In the genomic region with DNA sequence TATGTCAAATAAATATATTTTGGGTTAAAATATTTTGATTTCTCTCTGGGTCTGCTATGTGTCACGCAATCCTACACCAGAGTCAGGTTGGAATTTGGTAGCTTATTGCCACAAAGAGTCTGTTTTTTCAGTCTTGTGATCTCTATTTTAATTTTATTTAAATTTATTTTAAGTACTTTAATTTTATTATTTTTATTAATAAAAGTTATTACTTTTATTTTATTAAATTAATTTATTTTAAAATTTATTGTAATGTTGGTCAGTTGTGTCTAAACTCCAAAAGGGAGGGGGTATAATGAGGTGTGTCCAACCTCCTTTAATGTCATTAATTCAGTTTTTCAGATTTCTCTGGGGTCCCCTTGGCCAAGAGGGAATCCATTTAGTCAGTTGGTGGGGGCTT, we compare ENCODE assay signal across 7 cellular contexts.
"Had no signal": no experiment of that assay in that cellular context is flagged by ENCODE, and none has a peak within 500 bp of the region (broad histone marks: within the 10 kb centered on the region; RNA-seq: fewer than 3 reads in every experiment).

No MANE protein-coding gene starts in this region.

- DNase-seq: GOT3, H7, HFFc6, IMR-90 had no signal

- H3K4me3 ChIP-seq: HAP-1, K562 had no signal

- H3K36me3 ChIP-seq: HAP-1 had no signal

- H3K4me1 ChIP-seq: HAP-1 had no signal

- H3K9me3 ChIP-seq: HAP-1 had no signal

- FAIRE-seq: HTR-8/SVneo, K562 had no signal
